ENCODE assay signal across 12 cellular contexts in the genomic region with DNA sequence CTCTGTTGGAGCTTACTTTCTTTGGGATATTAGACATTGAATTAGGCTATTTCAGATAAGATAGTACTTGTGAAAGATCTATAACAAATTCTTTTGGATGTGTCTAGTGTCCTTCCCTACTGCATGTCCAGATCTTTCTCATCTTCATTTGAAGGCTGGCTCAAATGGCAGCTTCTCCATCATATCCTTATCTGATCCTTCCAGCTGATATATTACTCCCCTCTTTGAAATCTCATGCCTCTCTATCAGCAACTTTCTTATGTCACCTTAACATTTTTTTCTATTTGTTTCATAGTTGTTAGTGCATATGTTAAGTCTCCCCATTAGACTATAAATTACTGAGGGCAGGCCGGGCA. TPM values are rescaled to one million over a fixed set of nuclear protein-coding genes. Genes with fewer than 3 reads are reported as not detected.
DNase-seq lines count a peak whose midpoint lies in the region; ATAC-seq and TF ChIP-seq lines count a peak whose summit lies in the region.
"Had no signal": no experiment of that assay in that cellular context is flagged by ENCODE, and none has a peak within 500 bp of the region (broad histone marks: within the 10 kb centered on the region; RNA-seq: fewer than 3 reads in every experiment).

No MANE protein-coding gene starts in this region.

- DNase-seq in CD14-positive monocyte (ENCODE audit: low spot score) (no peak), HEK293T (ENCODE audit: extremely low spot score) (no peak), kidney glomerular epithelial cell (lab: John Stamatoyannopoulos, UW) (no peak), retina (no peak)
- no peak for DNase-seq in natural killer cell treated with Interleukin-12 subunit alpha and Interleukin-12 subunit beta and Interleukin-15 and Interleukin-18, amount 100 ng/mL, for 72 hours (ENCODE audit: low spot score)
- DNase-seq: cortex of kidney, midbrain, NCI-H1048, NCI-H774 had no signal

- no peaks in the 10 kb centered on the region for H3K27me3 Mint-ChIP-seq in CD14-positive monocyte (ENCODE audit: low read depth in 3 of 3)
- no peaks in the 10 kb centered on the region for H3K27me3 Mint-ChIP-seq in natural killer cell treated with Interleukin-12 subunit alpha and Interleukin-12 subunit beta and Interleukin-15 and Interleukin-18, amount 100 ng/mL, for 72 hours

- peaks cover 96% of the 10 kb centered on the region for H3K4me1 Mint-ChIP-seq in CD14-positive monocyte
- H3K4me1 Mint-ChIP-seq in natural killer cell treated with Interleukin-12 subunit alpha and Interleukin-12 subunit beta and Interleukin-15 and Interleukin-18, amount 100 ng/mL, for 72 hours (ENCODE audit: low read depth in 2 of 2), result peaks cover 71 to 86% of the 10 kb centered on the region in 2 donors

- no peak overlapping the region for H3K4me3 Mint-ChIP-seq in CD14-positive monocyte
- peak overlapping the region; percentile 88 for H3K4me3 Mint-ChIP-seq in natural killer cell treated with Interleukin-12 subunit alpha and Interleukin-12 subunit beta and Interleukin-15 and Interleukin-18, amount 100 ng/mL, for 72 hours

- H3K27ac ChIP-seq in HUES6 (ENCODE audit: low read depth, low read length), result 0 out of 2 replicates have a peak overlapping the region, but pooled peaks have one; percentile 84
- peak overlapping the region; percentile 24 for H3K27ac ChIP-seq in angular gyrus (ENCODE audit: low read depth, low read length)

- H3K4me3 ChIP-seq in HUES6 (ENCODE audit: low read depth, low read length), result no peak overlapping the region

- CTCF ChIA-PET in HEK293T (lab: Yijun Ruan, JAX), result interaction anchor here (0.6 kb wide), 1 partner anchor 1155 kb away, joined by 7 read pairs; no protein-coding TSS in a partner anchor

- peaks cover 20% of the 10 kb centered on the region for H3K4me1 ChIP-seq in HUES6 (ENCODE audit: control insufficient read depth, insufficient read depth, low read length)

- no peak for ATAC-seq in natural killer cell treated with Interleukin-12 subunit alpha and Interleukin-12 subunit beta and Interleukin-15 and Interleukin-18, amount 100 ng/mL, for 72 hours
- no peak for ATAC-seq in GM21529 (IDR thresholded peaks at IDR 0.05; ENCODE audit: unreplicated experiment)

- no peaks in the 10 kb centered on the region for H3K27me3 ChIP-seq in HUES6 (ENCODE audit: control insufficient read depth, insufficient read depth, low read length)

- H3K9ac ChIP-seq in HUES6 (ENCODE audit: low read length), result no peak overlapping the region

- POLR2A ChIA-PET in HEK293T (lab: Yijun Ruan, JAX), result no interaction called here

- H3K36me3 ChIP-seq in HUES6 (ENCODE audit: control insufficient read depth, insufficient read depth, low read length), result peaks cover 57% of the 10 kb centered on the region

- no peaks in the 10 kb centered on the region for H3K9me3 ChIP-seq in HUES6 (ENCODE audit: control insufficient read depth, insufficient read depth, low read depth, low read length)

- no peak for TF ChIP-seq CTCF in CD14-positive monocyte (IDR thresholded peaks at IDR 0.05)

- H3K27ac Mint-ChIP-seq in CD14-positive monocyte, result peak overlapping the region in 6 of 7 donors; percentile 68 to 97 (median 84)
- H3K27ac Mint-ChIP-seq in natural killer cell treated with Interleukin-12 subunit alpha and Interleukin-12 subunit beta and Interleukin-15 and Interleukin-18, amount 100 ng/mL, for 72 hours, result peak overlapping the region; percentile 92 to 95

- intact Hi-C loops in CD14-positive monocyte (cut with micrococcal nuclease), result no loop called here

- H3K36me3 Mint-ChIP-seq in CD14-positive monocyte, result peaks cover 40 to 79% of the 10 kb centered on the region in 2 donors
- H3K36me3 Mint-ChIP-seq in natural killer cell treated with Interleukin-12 subunit alpha and Interleukin-12 subunit beta and Interleukin-15 and Interleukin-18, amount 100 ng/mL, for 72 hours, result peaks cover 25% of the 10 kb centered on the region

- H3K9me3 Mint-ChIP-seq in CD14-positive monocyte, result no peaks in the 10 kb centered on the region
- H3K9me3 Mint-ChIP-seq in natural killer cell treated with Interleukin-12 subunit alpha and Interleukin-12 subunit beta and Interleukin-15 and Interleukin-18, amount 100 ng/mL, for 72 hours, result no peaks in the 10 kb centered on the region

TF ChIP-seq in HEK293T, 16 proteins besides CTCF, POLR2A, EP300 and RAD21:
- TF ChIP-seq FOXM1 (IDR thresholded peaks at IDR 0.05; ENCODE audit: borderline replicate concordance) (no peak), FOXK2 (IDR thresholded peaks at IDR 0.05) (no peak), NFRKB (IDR thresholded peaks at IDR 0.05) (no peak), L3MBTL2 (conservative IDR thresholded peaks at IDR 0.05) (no peak), BHLHE40 (IDR thresholded peaks at IDR 0.05; ENCODE audit: borderline replicate concordance) (no peak)

RNA-seq across cellular contexts. Expression of gene CAP1, which starts 17.5 kb away (rescaled TPM):
- 100 to 1,000 TPM; 876 to 941 TPM for polyA plus RNA-seq in CD14-positive monocyte
- 100 to 1,000 TPM; 423 to 738 TPM for total RNA-seq in natural killer cell treated with Interleukin-12 subunit alpha and Interleukin-12 subunit beta and Interleukin-15 and Interleukin-18, amount 100 ng/mL, for 72 hours

RNA-seq across cellular contexts. Expression of gene PPT1, which starts 39.0 kb away (rescaled TPM):
- 1,000 to 10,000 TPM in 1 of 2 donors, 100 to 1,000 TPM in 1; 658 to 1,143 TPM for polyA plus RNA-seq in CD14-positive monocyte
- total RNA-seq in natural killer cell treated with Interleukin-12 subunit alpha and Interleukin-12 subunit beta and Interleukin-15 and Interleukin-18, amount 100 ng/mL, for 72 hours, result 10 to 100 TPM; 42.3 to 64.0 TPM
